Comparison of ENCODE assay signal across 29 cellular contexts in genomic region chr12:15690320-15690719, GRCh38.
A peak's percentile ranks its signal among the peaks of the same experiment; 100 is the strongest.
DNase-seq lines count a peak whose midpoint lies in the region; ATAC-seq, FAIRE-seq and TF ChIP-seq lines count a peak whose summit lies in the region.
"Had no signal": no experiment of that assay in that cellular context is flagged by ENCODE, and none has a peak within 500 bp of the region (broad histone marks: within the 10 kb centered on the region; RNA-seq: fewer than 3 reads in every experiment).

No MANE protein-coding gene starts in this region.

- H3K4me1 ChIP-seq in Panc1 (ENCODE audit: control insufficient read depth, insufficient read depth, low read length) (peaks cover 27% of the 10 kb centered on the region), sigmoid colon (peaks cover 0 to 58% (median 50%) of the 10 kb centered on the region in 4 donors)
- H3K4me1 ChIP-seq: breast epithelium had no signal

- no peak for TF ChIP-seq EP300 in sigmoid colon (IDR thresholded peaks at IDR 0.05)

- H3K9me3 Mint-ChIP-seq in Calu3 (ENCODE audit: low read depth, unreplicated experiment): no peaks in the 10 kb centered on the region
- H3K9me3 Mint-ChIP-seq: activated naive CD4-positive, alpha-beta T cell treated with anti-CD3 and anti-CD28 coated beads, Interleukin-2, amount 10 ng/mL, durations not matched to agents 7 days and 5 days had no signal

- 12 to 74% methylated on average over 1 of the region's 1 CpG for WGBS in sigmoid colon, 2 donors

- intact Hi-C loops in Calu3 (cut with micrococcal nuclease; ENCODE audit: unreplicated experiment): no loop called here
- intact Hi-C loops in Panc1 (cut with micrococcal nuclease; ENCODE audit: unreplicated experiment): no loop called here
- intact Hi-C loops in sigmoid colon (cut with DNase I): loop anchor here (5.0 kb wide), 1 partner anchor 97 kb away; the partner anchor contains the start of gene EPS8

- in situ Hi-C loops in Panc1 (cut with HindIII; ENCODE audit: low pct_unique_long_range_greater_than_20kb, low sequenced_read_pairs): no loop called here

- peak overlapping the region; percentile 75 for H3K27ac Mint-ChIP-seq in Calu3 (ENCODE audit: unreplicated experiment)
- H3K27ac Mint-ChIP-seq: activated B cell treated with CpG ODN at 0.5 μM for 24 hours; activated naive CD4-positive, alpha-beta T cell treated with anti-CD3 and anti-CD28 coated beads, Interleukin-2, amount 10 ng/mL, durations not matched to agents 7 days and 5 days; naive thymus-derived CD4-positive, alpha-beta T cell had no signal

- no peak for TF ChIP-seq CTCF in Calu3 (IDR thresholded peaks at IDR 0.05; ENCODE audit: unreplicated experiment)
- no peak for TF ChIP-seq CTCF in Panc1 (IDR thresholded peaks at IDR 0.05)
- no peak for TF ChIP-seq CTCF in sigmoid colon (IDR thresholded peaks at IDR 0.05)

- peaks cover 29% of the 10 kb centered on the region for H3K36me3 Mint-ChIP-seq in Calu3 (ENCODE audit: insufficient read depth, unreplicated experiment)
- H3K36me3 Mint-ChIP-seq: activated naive CD4-positive, alpha-beta T cell treated with anti-CD3 and anti-CD28 coated beads, Interleukin-2, amount 10 ng/mL, durations not matched to agents 7 days and 5 days had no signal

- H3K4me1 Mint-ChIP-seq in Calu3 (ENCODE audit: low read depth, unreplicated experiment): peaks cover 67% of the 10 kb centered on the region

- TF ChIP-seq POLR2A in sigmoid colon (IDR thresholded peaks at IDR 0.05): no peak

- H3K9me3 ChIP-seq in Panc1 (ENCODE audit: control insufficient read depth, insufficient read depth, low read depth, low read length) (no peaks in the 10 kb centered on the region), sigmoid colon (no peaks in the 10 kb centered on the region)
- H3K9me3 ChIP-seq: breast epithelium, stomach, tibial nerve had no signal

- FAIRE-seq in endometrium (lab: Jason Lieb, UNC): peak; percentile 26
- FAIRE-seq: islet of Langerhans had no signal

- no TSS peak for BruUV-seq in Calu3 (replicated peaks; lab: Mats Ljungman, UMichigan)
- no TSS peak for BruUV-seq in Panc1 (replicated peaks; lab: Mats Ljungman, UMichigan)

- no peaks in the 10 kb centered on the region for H3K27me3 Mint-ChIP-seq in Calu3 (ENCODE audit: unreplicated experiment)
- H3K27me3 Mint-ChIP-seq: activated B cell treated with CpG ODN at 0.5 μM for 24 hours had no signal

- peak overlapping the region; percentile 3 for H3K4me3 Mint-ChIP-seq in Calu3 (ENCODE audit: low read depth, unreplicated experiment)
- H3K4me3 Mint-ChIP-seq: activated B cell treated with CpG ODN at 0.5 μM for 24 hours; activated naive CD4-positive, alpha-beta T cell treated with anti-CD3 and anti-CD28 coated beads, Interleukin-2, amount 10 ng/mL, durations not matched to agents 7 days and 5 days; naive thymus-derived CD4-positive, alpha-beta T cell had no signal

- no peak for ATAC-seq in Panc1
- ATAC-seq: naive thymus-derived CD4-positive, alpha-beta T cell had no signal

- H3K27me3 ChIP-seq in Panc1 (ENCODE audit: control insufficient read depth, insufficient read depth, low read length) (no peaks in the 10 kb centered on the region), sigmoid colon (no peaks in the 10 kb centered on the region)
- H3K27me3 ChIP-seq: breast epithelium, stomach, tibial nerve had no signal

- DNase-seq in Calu3: no peak
- DNase-seq in Panc1 (ENCODE audit: low read depth, low spot score): no peak
- no peak for DNase-seq in sigmoid colon
- DNase-seq in NCI-H774 (lab: John Stamatoyannopoulos, UW): no peak
- no peak for DNase-seq in NK-92 treated with Interleukin-12 subunit alpha and Interleukin-12 subunit beta, amount 100 ng/mL, for 24 hours (lab: John Stamatoyannopoulos, UW)
- no peak for DNase-seq in ureter (ENCODE audit: low spot score)
- DNase-seq: activated B cell treated with CpG ODN at 0.5 μM for 24 hours; activated CD4-positive, alpha-beta T cell treated with anti-CD3 and anti-CD28 coated beads, Interleukin-2, amount 50 U/mL, for 1 hour; activated naive CD4-positive, alpha-beta T cell treated with anti-CD3 and anti-CD28 coated beads, Interleukin-2, amount 10 ng/mL, durations not matched to agents 7 days and 5 days; amniotic stem cell; C1 segment of cervical spinal cord; COR-L47; DMS79; GDM1; HCEC 1CT; KG1; MM.1S; naive thymus-derived CD4-positive, alpha-beta T cell; NCI-H1417 treated with DMSO at 0.1 percent for 48 hours; NCI-H2081 treated with DMSO at 0.1 percent for 48 hours; NCI-H748 treated with DMSO at 0.1 percent for 48 hours; Right ventricle myocardium superior; stimulated activated CD8-positive, alpha-beta memory T cell treated with anti-CD3 and anti-CD28 coated beads, Interleukin-4, amount 100 ng/mL, for 48 hours; stomach; T-helper 9 cell had no signal

- H3K4me3 ChIP-seq in Panc1 (ENCODE audit: low read depth in 2 of 2, low read length in 2 of 2) (no peak overlapping the region), sigmoid colon (no peak overlapping the region)
- H3K4me3 ChIP-seq: breast epithelium, stomach, tibial nerve had no signal

- peak overlapping the region; percentile 29; the same call in 1 of the 2 replicates for H3K27ac ChIP-seq in Panc1 (ENCODE audit: low read length)
- H3K27ac ChIP-seq in sigmoid colon: peak overlapping the region; percentile 66 to 83 (median 72)
- H3K27ac ChIP-seq: breast epithelium had no signal

- POLR2A ChIA-PET in Panc1 (lab: Charles Lee): no interaction called here

- CTCF ChIA-PET in Calu3 (lab: Charles Lee): interaction anchor here (0.7 to 1.0 kb wide), 4 partner anchors 19 to 96 kb away, joined by 3 to 4 read pairs (median 3); no protein-coding TSS in a partner anchor
- CTCF ChIA-PET in Panc1 (lab: Charles Lee): no interaction called here

- H3K36me3 ChIP-seq in Panc1 (ENCODE audit: control insufficient read depth, insufficient read depth, low read length) (no peaks in the 10 kb centered on the region; the same call in none of the 2 replicates), sigmoid colon (no peaks in the 10 kb centered on the region)
- H3K36me3 ChIP-seq: breast epithelium, stomach, tibial nerve had no signal
